ENCODE assay signal across 8 cellular contexts in the genomic region with DNA sequence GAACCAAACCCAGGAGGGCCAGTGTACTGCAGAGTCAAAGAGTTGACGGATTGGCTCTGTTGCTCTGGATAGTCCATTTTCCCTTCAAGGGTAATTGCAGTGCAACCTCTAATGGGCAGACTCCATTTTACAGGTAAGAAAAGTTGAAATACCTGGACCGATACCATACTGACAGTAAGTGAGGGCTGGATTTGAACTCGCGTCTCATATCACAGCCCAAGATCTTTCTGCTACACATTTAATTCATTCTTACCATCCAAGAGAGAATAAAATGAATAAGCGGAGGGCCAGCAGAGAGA. TPM values are rescaled to one million over a fixed set of nuclear protein-coding genes. Genes with fewer than 3 reads are reported as not detected.
DNase-seq lines count a peak whose midpoint lies in the region; ATAC-seq and TF ChIP-seq lines count a peak whose summit lies in the region.

No MANE protein-coding gene starts in this region.

- intact Hi-C loops in breast epithelium (cut with DNase I; ENCODE audit: low total_unique reads) (no loop called here), mucosa of descending colon (cut with DNase I, micrococcal nuclease) (loop anchor here in 1 of 2 donors (5.0 kb wide), 1 partner anchor 70 kb away; no protein-coding TSS in a partner anchor)

- ATAC-seq in HG03103 (IDR thresholded peaks at IDR 0.05; ENCODE audit: low read depth, unreplicated experiment) = peak; percentile 10
- no peak for ATAC-seq in mucosa of descending colon

- DNase-seq in breast epithelium (ENCODE audit: low spot score in 2 of 2) (no peak), mucosa of descending colon (no peak), C1 segment of cervical spinal cord (lab: John Stamatoyannopoulos, UW) (no peak), dedifferentiated amniotic fluid mesenchymal stem cell (ENCODE audit: extremely low spot score) (no peak), NCI-H226 (no peak)
- DNase-seq in activated CD8-positive, alpha-beta memory T cell treated with anti-CD3 and anti-CD28 coated beads, Interleukin-2, amount 50 U/mL, for 4 hours = no peak

- H3K4me3 ChIP-seq in ACC112 (ENCODE audit: low read depth, low read length) (peak overlapping the region; percentile 97), breast epithelium (peak overlapping the region; percentile 73 to 98 (median 77)), mucosa of descending colon (peak overlapping the region; percentile 75)

- no peak overlapping the region for H3K27ac ChIP-seq in ACC112 (ENCODE audit: low read depth, low read length)
- peak overlapping the region; percentile 87 to 97 for H3K27ac ChIP-seq in breast epithelium

- H3K36me3 ChIP-seq in ACC112 (ENCODE audit: insufficient read depth, low read length) (peaks cover 2% of the 10 kb centered on the region; the same call in 1 of the 2 replicates), breast epithelium (no peaks in the 10 kb centered on the region), mucosa of descending colon (ENCODE audit: low read depth) (no peaks in the 10 kb centered on the region)

- H3K79me2 ChIP-seq in ACC112 (ENCODE audit: control insufficient read depth, insufficient read depth, low read length, unreplicated experiment) = peaks cover 29% of the 10 kb centered on the region

- H3K9me3 ChIP-seq in breast epithelium (no peaks in the 10 kb centered on the region), mucosa of descending colon (no peaks in the 10 kb centered on the region)

- H3K4me1 ChIP-seq in ACC112 (ENCODE audit: control insufficient read depth, insufficient read depth, low read length, unreplicated experiment) (peaks cover 17% of the 10 kb centered on the region), breast epithelium (no peaks in the 10 kb centered on the region), mucosa of descending colon (ENCODE audit: low read depth) (peaks cover 19% of the 10 kb centered on the region)

- H3K27me3 ChIP-seq in ACC112 (ENCODE audit: insufficient read depth, low read length) (no peaks in the 10 kb centered on the region), breast epithelium (no peaks in the 10 kb centered on the region)

- TF ChIP-seq POLR2A in breast epithelium (IDR thresholded peaks at IDR 0.05) = no peak

- H2AFZ ChIP-seq in ACC112 (ENCODE audit: low read length, unreplicated experiment) = peak overlapping the region; percentile 88

- TF ChIP-seq CTCF in breast epithelium (IDR thresholded peaks at IDR 0.05) = no peak
- TF ChIP-seq CTCF in mucosa of descending colon (IDR thresholded peaks at IDR 0.05) = no peak

RNA-seq across cellular contexts. Expression of a gene that starts 0.4 kb away (rescaled TPM):
- total RNA-seq in breast epithelium (100 to 1,000 TPM in 1 of 3 donors, 10 to 100 TPM in 2; 75.7 to 102 (median 76.7) TPM), mucosa of descending colon (10 to 100 TPM; 55.9 to 72.9 (median 70.7) TPM)

RNA-seq across cellular contexts. Expression of a gene that starts 7.7 kb away (rescaled TPM):
- total RNA-seq in breast epithelium (10 to 100 TPM; 14.4 to 18.1 (median 14.5) TPM), mucosa of descending colon (10 to 100 TPM; 37.0 to 51.8 (median 44.7) TPM)
